Comparison of ENCODE assay signal across 10 cellular contexts in genomic region chr4:148998719-148999118, GRCh38.
DNase-seq lines count a peak whose midpoint lies in the region; ATAC-seq and TF ChIP-seq lines count a peak whose summit lies in the region.
"Had no signal": no experiment of that assay in that cellular context is flagged by ENCODE, and none has a peak within 500 bp of the region (broad histone marks: within the 10 kb centered on the region; RNA-seq: fewer than 3 reads in every experiment).

No MANE protein-coding gene starts in this region.

- no peaks in the 10 kb centered on the region for H3K9me3 ChIP-seq in DND-41 (ENCODE audit: insufficient read depth, low read length, severe bottlenecking)
- H3K9me3 ChIP-seq: thoracic aorta had no signal

- H3K36me3 ChIP-seq in DND-41 (ENCODE audit: insufficient read depth, low read length) = no peaks in the 10 kb centered on the region
- H3K36me3 ChIP-seq: thoracic aorta had no signal

- no peaks in the 10 kb centered on the region for H3K4me1 ChIP-seq in DND-41 (ENCODE audit: insufficient read depth, low read length)

- H3K4me3 ChIP-seq in DND-41 (ENCODE audit: low read depth in 1 of 2, low read length in 2 of 2) = no peak overlapping the region
- H3K4me3 ChIP-seq: thoracic aorta had no signal

- H2AFZ ChIP-seq in DND-41 (ENCODE audit: low read depth, low read length) = no peak overlapping the region

- H3K4me2 ChIP-seq in DND-41 (ENCODE audit: insufficient read depth, low read length) = no peak overlapping the region

- ATAC-seq in DND-41 (ENCODE audit: insufficient read depth, low read depth) = no peak
- no peak for ATAC-seq in sciatic nerve
- ATAC-seq in HG02852 (IDR thresholded peaks at IDR 0.05; ENCODE audit: unreplicated experiment) = no peak

- peak; percentile 6 for DNase-seq in DND-41
- peak; percentile 11 for DNase-seq in H4 (ENCODE audit: low spot score)
- DNase-seq in RPMI8226 = peak; percentile 5
- peak; percentile 22 for DNase-seq in iPS-NIHi7 (ENCODE audit: extremely low spot score)
- DNase-seq in sciatic nerve (ENCODE audit: low spot score) = no peak
- DNase-seq in stimulated activated CD4-positive, alpha-beta T cell treated with anti-CD3 and anti-CD28 coated beads, Interleukin-4, amount 100 ng/mL, for 24 hours = no peak
- DNase-seq in stimulated activated CD8-positive, alpha-beta memory T cell treated with anti-CD3 and anti-CD28 coated beads, Interleukin-4, amount 100 ng/mL, for 48 hours = no peak
- DNase-seq: activated naive CD8-positive, alpha-beta T cell treated with anti-CD3 and anti-CD28 coated beads, Interleukin-2, amount 10 ng/mL, durations not matched to agents 7 days and 5 days had no signal

- TF ChIP-seq CTCF in DND-41 (IDR thresholded peaks at IDR 0.05; ENCODE audit: borderline replicate concordance, extremely low read depth, low read length, poor library complexity, severe bottlenecking) = peak; percentile 41

- no peaks in the 10 kb centered on the region for H3K79me2 ChIP-seq in DND-41 (ENCODE audit: insufficient read depth, low read length)

- no peak overlapping the region for H3K27ac ChIP-seq in DND-41 (ENCODE audit: low read length)
- H3K27ac ChIP-seq: thoracic aorta had no signal

- intact Hi-C loops in sciatic nerve (cut with DNase I) = no loop called here

- no peak overlapping the region for H3K9ac ChIP-seq in DND-41 (ENCODE audit: low read depth, low read length)

- no peaks in the 10 kb centered on the region for H3K27me3 ChIP-seq in DND-41 (ENCODE audit: insufficient read depth, low read length, poor library complexity)

- no peaks in the 10 kb centered on the region for H4K20me1 ChIP-seq in DND-41 (ENCODE audit: insufficient read depth, low read length)

Comparison
In these comparisons a context has a peak if more than half of its experiments do, and no peak if none do; other contexts are left out.
1. DNase-seq: peak in DND-41 (single experiment), H4 (single experiment), RPMI8226 (single experiment) and iPS-NIHi7 (single experiment); none in sciatic nerve (single experiment), stimulated activated CD4-positive, alpha-beta T cell treated with anti-CD3 and anti-CD28 coated beads, Interleukin-4, amount 100 ng/mL, for 24 hours (single experiment) and stimulated activated CD8-positive, alpha-beta memory T cell treated with anti-CD3 and anti-CD28 coated beads, Interleukin-4, amount 100 ng/mL, for 48 hours (single experiment).